In the genomic region with DNA sequence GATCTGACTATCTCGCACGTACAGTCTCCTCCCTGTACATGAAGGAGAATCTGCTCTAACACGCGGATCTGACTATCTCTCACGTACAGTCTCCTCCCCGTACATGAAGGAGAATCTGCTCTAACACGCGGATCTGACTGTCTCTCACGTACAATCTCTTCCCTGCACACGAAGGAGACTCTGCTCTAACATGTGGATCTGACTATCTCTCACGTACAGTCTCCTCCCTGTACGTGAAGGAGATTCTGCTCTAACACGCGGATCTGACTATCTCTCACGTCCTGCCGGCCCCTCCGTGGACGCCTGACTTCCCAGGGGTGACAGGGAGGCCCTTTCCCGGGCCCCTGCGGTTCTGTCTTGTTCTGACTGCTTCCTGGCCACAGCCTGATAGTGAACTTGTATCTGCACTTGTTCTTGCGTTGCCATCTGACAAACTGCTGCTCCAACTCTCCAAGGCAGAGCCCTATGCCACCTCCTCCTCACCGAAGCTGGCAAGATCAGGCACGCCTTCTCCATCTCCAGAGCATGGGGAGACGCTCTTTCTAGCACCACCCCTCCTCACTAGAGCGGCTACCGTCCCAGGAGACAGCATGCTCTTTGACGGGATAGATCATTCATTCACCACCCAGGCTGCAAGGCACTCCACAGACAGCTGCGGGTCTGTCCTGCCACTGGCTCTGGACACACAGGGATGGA, we compare ENCODE assay signal across 1 cellular context.
TF ChIP-seq lines count a peak whose summit lies in the region.

No MANE protein-coding gene starts in this region.

TF ChIP-seq in WTC11, 78 proteins besides CTCF, POLR2A, EP300 and RAD21 (continued from another document):
- TF ChIP-seq, protein P1, sequence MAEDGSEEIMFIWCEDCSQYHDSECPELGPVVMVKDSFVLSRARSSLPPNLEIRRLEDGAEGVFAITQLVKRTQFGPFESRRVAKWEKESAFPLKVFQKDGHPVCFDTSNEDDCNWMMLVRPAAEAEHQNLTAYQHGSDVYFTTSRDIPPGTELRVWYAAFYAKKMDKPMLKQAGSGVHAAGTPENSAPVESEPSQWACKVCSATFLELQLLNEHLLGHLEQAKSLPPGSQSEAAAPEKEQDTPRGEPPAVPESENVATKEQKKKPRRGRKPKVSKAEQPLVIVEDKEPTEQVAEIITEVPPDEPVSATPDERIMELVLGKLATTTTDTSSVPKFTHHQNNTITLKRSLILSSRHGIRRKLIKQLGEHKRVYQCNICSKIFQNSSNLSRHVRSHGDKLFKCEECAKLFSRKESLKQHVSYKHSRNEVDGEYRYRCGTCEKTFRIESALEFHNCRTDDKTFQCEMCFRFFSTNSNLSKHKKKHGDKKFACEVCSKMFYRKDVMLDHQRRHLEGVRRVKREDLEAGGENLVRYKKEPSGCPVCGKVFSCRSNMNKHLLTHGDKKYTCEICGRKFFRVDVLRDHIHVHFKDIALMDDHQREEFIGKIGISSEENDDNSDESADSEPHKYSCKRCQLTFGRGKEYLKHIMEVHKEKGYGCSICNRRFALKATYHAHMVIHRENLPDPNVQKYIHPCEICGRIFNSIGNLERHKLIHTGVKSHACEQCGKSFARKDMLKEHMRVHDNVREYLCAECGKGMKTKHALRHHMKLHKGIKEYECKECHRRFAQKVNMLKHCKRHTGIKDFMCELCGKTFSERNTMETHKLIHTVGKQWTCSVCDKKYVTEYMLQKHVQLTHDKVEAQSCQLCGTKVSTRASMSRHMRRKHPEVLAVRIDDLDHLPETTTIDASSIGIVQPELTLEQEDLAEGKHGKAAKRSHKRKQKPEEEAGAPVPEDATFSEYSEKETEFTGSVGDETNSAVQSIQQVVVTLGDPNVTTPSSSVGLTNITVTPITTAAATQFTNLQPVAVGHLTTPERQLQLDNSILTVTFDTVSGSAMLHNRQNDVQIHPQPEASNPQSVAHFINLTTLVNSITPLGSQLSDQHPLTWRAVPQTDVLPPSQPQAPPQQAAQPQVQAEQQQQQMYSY (CRISPR knock-in tag; IDR thresholded peaks at IDR 0.05), result no peak
- TF ChIP-seq ZSCAN18 (CRISPR knock-in tag; IDR thresholded peaks at IDR 0.05) (no peak), MYBL2 (CRISPR knock-in tag; IDR thresholded peaks at IDR 0.05) (no peak)
- TF ChIP-seq, protein P2, sequence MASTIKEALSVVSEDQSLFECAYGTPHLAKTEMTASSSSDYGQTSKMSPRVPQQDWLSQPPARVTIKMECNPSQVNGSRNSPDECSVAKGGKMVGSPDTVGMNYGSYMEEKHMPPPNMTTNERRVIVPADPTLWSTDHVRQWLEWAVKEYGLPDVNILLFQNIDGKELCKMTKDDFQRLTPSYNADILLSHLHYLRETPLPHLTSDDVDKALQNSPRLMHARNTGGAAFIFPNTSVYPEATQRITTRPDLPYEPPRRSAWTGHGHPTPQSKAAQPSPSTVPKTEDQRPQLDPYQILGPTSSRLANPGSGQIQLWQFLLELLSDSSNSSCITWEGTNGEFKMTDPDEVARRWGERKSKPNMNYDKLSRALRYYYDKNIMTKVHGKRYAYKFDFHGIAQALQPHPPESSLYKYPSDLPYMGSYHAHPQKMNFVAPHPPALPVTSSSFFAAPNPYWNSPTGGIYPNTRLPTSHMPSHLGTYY (CRISPR knock-in tag; IDR thresholded peaks at IDR 0.05), result no peak
